In genomic region chr12:27969011-27969900, GRCh38 we compare ENCODE assay signal across 8 cellular contexts. TPM values are rescaled to one million over a fixed set of nuclear protein-coding genes. Genes with fewer than 3 reads are reported as not detected.
A peak's percentile ranks its signal among the peaks of the same experiment; 100 is the strongest.
DNase-seq lines count a peak whose midpoint lies in the region; ATAC-seq and TF ChIP-seq lines count a peak whose summit lies in the region.

No MANE protein-coding gene starts in this region.

- peak; percentile 12 for ATAC-seq in WTC11
- peak; percentile 1 for ATAC-seq in foreskin keratinocyte
- ATAC-seq in HG02763 (IDR thresholded peaks at IDR 0.05; ENCODE audit: unreplicated experiment): no peak
- ATAC-seq in GM18867 (IDR thresholded peaks at IDR 0.05; ENCODE audit: unreplicated experiment): no peak

- H3K4me1 ChIP-seq in HAP-1 (peaks cover 12% of the 10 kb centered on the region; the same call in 1 of the 2 replicates), foreskin keratinocyte (peaks cover 38% of the 10 kb centered on the region), osteoblast (ENCODE audit: insufficient read depth, low read length) (peaks cover 41% of the 10 kb centered on the region), adrenal gland (replicated peaks in 1 of 2) (peaks cover 7 to 24% of the 10 kb centered on the region in 2 donors)

- H3K27ac ChIP-seq in foreskin keratinocyte (peak overlapping the region; percentile 94), osteoblast (ENCODE audit: low read depth, low read length) (peak overlapping the region; percentile 73), adrenal gland (no peak overlapping the region)

- in situ Hi-C loops in HAP-1 (cut with MboI; ENCODE audit: low sequenced_read_pairs): no loop called here

- H3K4me3 Mint-ChIP-seq in WTC11: peak overlapping the region; percentile 72

- TF ChIP-seq POLR2A in adrenal gland (IDR thresholded peaks at IDR 0.05): no peak

- no peaks in the 10 kb centered on the region for H4K20me1 ChIP-seq in osteoblast (ENCODE audit: insufficient read depth, low read length)

- H3K27ac Mint-ChIP-seq in WTC11: no peak overlapping the region

- 2 to 4% (median 3%) methylated on average over 18 to 40 of the region's 40 CpGs for WGBS in adrenal gland, 4 donors

- H3K4me2 ChIP-seq in osteoblast (ENCODE audit: insufficient read depth, low read length): peak overlapping the region; percentile 97

- H3K9me3 ChIP-seq in HAP-1 (no peaks in the 10 kb centered on the region), osteoblast (ENCODE audit: low read depth, low read length) (no peaks in the 10 kb centered on the region), adrenal gland (replicated peaks in 1 of 3) (no peaks in the 10 kb centered on the region)

- TF ChIP-seq CTCF in AG09309 (IDR thresholded peaks at IDR 0.05; ENCODE audit: control insufficient read depth, insufficient read depth, low read depth, low read length, missing control alignments) (peak; percentile 30), WTC11 (IDR thresholded peaks at IDR 0.05) (no peak), foreskin keratinocyte (conservative IDR thresholded peaks at IDR 0.05) (peak; percentile 27), osteoblast (IDR thresholded peaks at IDR 0.05; ENCODE audit: extremely low read depth, low read depth, low read length) (peak; percentile 38), adrenal gland (IDR thresholded peaks at IDR 0.05) (no peak)

- CTCF ChIA-PET in WTC11 (lab: Charles Lee): interaction anchor here (0.9 kb wide), 1 partner anchor 141 kb away, joined by 3 read pairs; no protein-coding TSS in a partner anchor

- intact Hi-C loops in adrenal gland (cut with DNase I): no loop called here

- peak overlapping the region; percentile 76 for H3K4me3 ChIP-seq in AG09309 (ENCODE audit: control insufficient read depth, low read depth, low read length)
- H3K4me3 ChIP-seq in HAP-1: peak overlapping the region; percentile 37
- peak overlapping the region; percentile 74 for H3K4me3 ChIP-seq in osteoblast (ENCODE audit: insufficient read depth, low read length)
- H3K4me3 ChIP-seq in adrenal gland: peak overlapping the region in 2 of 4 donors; percentile 27 to 57

- H3K27me3 ChIP-seq in HAP-1 (ENCODE audit: low read depth) (no peaks in the 10 kb centered on the region), foreskin keratinocyte (no peaks in the 10 kb centered on the region), osteoblast (ENCODE audit: insufficient read depth, low read length) (peaks cover 5% of the 10 kb centered on the region), adrenal gland (peaks cover 68% of the 10 kb centered on the region)

- no peaks in the 10 kb centered on the region for H3K36me3 ChIP-seq in HAP-1 (replicated peaks)
- no peaks in the 10 kb centered on the region for H3K36me3 ChIP-seq in osteoblast (ENCODE audit: insufficient read depth, low read length)
- H3K36me3 ChIP-seq in adrenal gland (replicated peaks in 1 of 2): no peaks in the 10 kb centered on the region

- peaks cover 91% of the 10 kb centered on the region for H3K27me3 Mint-ChIP-seq in WTC11 (ENCODE audit: low read depth)

- no peaks in the 10 kb centered on the region for H3K9me3 Mint-ChIP-seq in WTC11

- H3K4me1 Mint-ChIP-seq in WTC11: peaks cover 46% of the 10 kb centered on the region

- POLR2A ChIA-PET in WTC11 (lab: Charles Lee): no interaction called here

- DNase-seq in AG09309 (ENCODE audit: low read depth) (no peak), HAP-1 (ENCODE audit: low spot score in 2 of 2) (peak; percentile 34 to 61), WTC11 (ENCODE audit: low spot score) (peak; percentile 52), foreskin keratinocyte (peak; percentile 36 to 45), osteoblast (ENCODE audit: insufficient read length, low spot score, missing footprints) (peak; percentile 93), adrenal gland (no peak)

- peak overlapping the region; percentile 90 for H2AFZ ChIP-seq in osteoblast (ENCODE audit: low read length)

- H3K36me3 Mint-ChIP-seq in WTC11: no peaks in the 10 kb centered on the region

- H3K79me2 ChIP-seq in osteoblast (ENCODE audit: insufficient read depth, low read length): no peaks in the 10 kb centered on the region

TF ChIP-seq in WTC11, 78 proteins besides CTCF, POLR2A, EP300 and RAD21:
- no peak for TF ChIP-seq TP53 (CRISPR knock-in tag; IDR thresholded peaks at IDR 0.05)
- TF ChIP-seq MAX (CRISPR knock-in tag; IDR thresholded peaks at IDR 0.05): 0 out of 2 replicates have a peak, but pooled peaks have one; percentile 10
- peak; percentile 80 for TF ChIP-seq ZNF423 (CRISPR knock-in tag; IDR thresholded peaks at IDR 0.05)

RNA-seq across cellular contexts. Expression of gene PTHLH, which starts 3.3 kb away (rescaled TPM):
- not detected in 3 replicates for total RNA-seq in WTC11 (2021)
- total RNA-seq in foreskin keratinocyte: 301 and 338 TPM in 2 replicates
- polyA plus RNA-seq in foreskin keratinocyte: 215 and 270 TPM in 2 replicates
- total RNA-seq in osteoblast: 2.2 and 3.2 TPM in 2 replicates
- under 1 TPM in 4 of 8 donors, not detected in 4; 0.18 to 0.55 (median 0.36) TPM for total RNA-seq in adrenal gland
- under 1 TPM in 1 of 3 donors, not detected in 2; 0.30 TPM for polyA plus RNA-seq in adrenal gland

Comparison
In these comparisons a context has a peak if more than half of its experiments do, and no peak if none do; other contexts are left out.
1. DNase-seq: peak in HAP-1 (2 of 2), WTC11 (single experiment), foreskin keratinocyte (2 of 2) and osteoblast (single experiment); none in AG09309 (single experiment) and adrenal gland (0 of 7).
2. CTCF ChIP-seq: peak in AG09309 (single experiment), foreskin keratinocyte (single experiment) and osteoblast (single experiment); none in WTC11 (single experiment) and adrenal gland (0 of 6).
3. ATAC-seq: peak in WTC11 (single experiment) and foreskin keratinocyte (single experiment); none in HG02763 (single experiment) and GM18867 (single experiment).
4. H3K27ac ChIP-seq: peak in foreskin keratinocyte (single experiment) and osteoblast (single experiment); none in adrenal gland (0 of 5).
5. RNA of gene PTHLH, which starts 3.3 kb away (total RNA-seq): 301 to 338 TPM in foreskin keratinocyte; 2.2 to 3.2 TPM in osteoblast, 0.18 to 0.55 TPM in adrenal gland and not detected in WTC11; every median in the first group is over 10 times any median in the second.